ENCODE assay signal across 27 cellular contexts in the genomic region with DNA sequence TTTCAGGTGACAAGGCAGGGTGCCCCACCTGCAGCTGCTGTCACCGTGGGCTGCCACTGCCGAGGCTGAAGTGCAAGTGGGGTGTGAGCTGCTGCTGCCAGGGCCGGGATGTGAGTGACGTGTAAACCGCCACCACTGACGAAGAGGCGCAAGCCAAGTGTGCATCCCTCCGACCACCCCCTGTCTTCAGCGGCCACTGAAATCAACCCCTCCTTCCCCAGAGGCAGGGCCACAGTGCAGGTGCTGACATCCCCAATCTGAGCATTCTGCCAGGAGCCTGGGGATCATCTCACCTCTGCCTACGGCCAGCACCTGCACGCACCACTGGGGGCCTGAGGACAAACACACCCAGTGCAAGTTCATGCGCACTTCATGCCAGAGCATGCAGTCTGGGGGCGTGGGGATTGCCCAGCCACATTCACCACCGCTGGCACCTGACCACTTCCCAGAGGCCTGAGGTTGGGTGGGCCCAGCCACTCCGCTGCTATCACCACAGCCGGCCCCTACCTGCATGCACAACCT.
DNase-seq lines count a peak whose midpoint lies in the region; ATAC-seq and TF ChIP-seq lines count a peak whose summit lies in the region.
"Had no signal": no experiment of that assay in that cellular context is flagged by ENCODE, and none has a peak within 500 bp of the region (broad histone marks: within the 10 kb centered on the region; RNA-seq: fewer than 3 reads in every experiment).

No MANE protein-coding gene starts in this region.

- no peak overlapping the region for H3K27ac ChIP-seq in neural progenitor cell
- H3K27ac ChIP-seq in substantia nigra (ENCODE audit: low read depth, low read length, poor library complexity, severe bottlenecking), result no peak overlapping the region
- H3K27ac ChIP-seq: HL-60, KMS-11, RWPE1 had no signal

- H3K27me3 Mint-ChIP-seq in neural progenitor cell (ENCODE audit: insufficient read depth, low read depth), result peaks cover 13% of the 10 kb centered on the region
- H3K27me3 Mint-ChIP-seq: CD8-positive, alpha-beta memory T cell; IgD-negative memory B cell had no signal

- no peaks in the 10 kb centered on the region for H3K9me3 ChIP-seq in neural progenitor cell (ENCODE audit: low read depth)
- H3K9me3 ChIP-seq: BE2C had no signal

- peaks cover 17% of the 10 kb centered on the region for H3K4me1 Mint-ChIP-seq in neural progenitor cell
- no peaks in the 10 kb centered on the region for H3K4me1 Mint-ChIP-seq in stimulated activated effector memory CD8-positive, alpha-beta T cell treated with anti-CD3 and anti-CD28 coated beads, Interleukin-12 subunit alpha, Interleukin-12 subunit beta, amount 100 ng/mL, for 72 hours
- H3K4me1 Mint-ChIP-seq: CD14-positive monocyte; CD8-positive, alpha-beta memory T cell; IgD-negative memory B cell had no signal

- H3K27ac Mint-ChIP-seq in neural progenitor cell, result peak overlapping the region; percentile 76
- no peak overlapping the region for H3K27ac Mint-ChIP-seq in stimulated activated effector memory CD8-positive, alpha-beta T cell treated with anti-CD3 and anti-CD28 coated beads, Interleukin-12 subunit alpha, Interleukin-12 subunit beta, amount 100 ng/mL, for 72 hours
- H3K27ac Mint-ChIP-seq: CD14-positive monocyte; CD8-positive, alpha-beta memory T cell; IgD-negative memory B cell had no signal

- H3K9ac ChIP-seq in neural progenitor cell, result no peak overlapping the region
- H3K9ac ChIP-seq: KMS-11 had no signal

- H3K4me1 ChIP-seq in neural progenitor cell, result no peaks in the 10 kb centered on the region
- H3K4me1 ChIP-seq: BE2C had no signal

- H3F3A ChIP-seq in neural progenitor cell (ENCODE audit: low read depth), result no peaks in the 10 kb centered on the region

- ATAC-seq in stimulated activated effector memory CD8-positive, alpha-beta T cell treated with anti-CD3 and anti-CD28 coated beads, Interleukin-12 subunit alpha, Interleukin-12 subunit beta, amount 100 ng/mL, for 72 hours, result peak; percentile 32
- ATAC-seq: HCT116 had no signal

- H3K9me3 Mint-ChIP-seq in neural progenitor cell, result peaks cover 4% of the 10 kb centered on the region
- H3K9me3 Mint-ChIP-seq in stimulated activated effector memory CD8-positive, alpha-beta T cell treated with anti-CD3 and anti-CD28 coated beads, Interleukin-12 subunit alpha, Interleukin-12 subunit beta, amount 100 ng/mL, for 72 hours, result no peaks in the 10 kb centered on the region

- no peaks in the 10 kb centered on the region for H3K36me3 ChIP-seq in neural progenitor cell
- H3K36me3 ChIP-seq: BE2C had no signal

- H2AFZ ChIP-seq in neural progenitor cell (replicated peaks), result no peak overlapping the region

- H3K4me3 Mint-ChIP-seq in neural progenitor cell, result no peak overlapping the region
- H3K4me3 Mint-ChIP-seq in stimulated activated effector memory CD8-positive, alpha-beta T cell treated with anti-CD3 and anti-CD28 coated beads, Interleukin-12 subunit alpha, Interleukin-12 subunit beta, amount 100 ng/mL, for 72 hours, result no peak overlapping the region
- H3K4me3 Mint-ChIP-seq: CD14-positive monocyte; CD8-positive, alpha-beta memory T cell; IgD-negative memory B cell had no signal

- H3K36me3 Mint-ChIP-seq in neural progenitor cell, result no peaks in the 10 kb centered on the region
- H3K36me3 Mint-ChIP-seq in stimulated activated effector memory CD8-positive, alpha-beta T cell treated with anti-CD3 and anti-CD28 coated beads, Interleukin-12 subunit alpha, Interleukin-12 subunit beta, amount 100 ng/mL, for 72 hours, result no peaks in the 10 kb centered on the region
- H3K36me3 Mint-ChIP-seq: CD14-positive monocyte, IgD-negative memory B cell had no signal

- DNase-seq in activated CD8-positive, alpha-beta memory T cell treated with anti-CD3 and anti-CD28 coated beads, Interleukin-2, amount 50 U/mL, for 48 hours, result peak; percentile 22
- no peak for DNase-seq in activated CD8-positive, alpha-beta memory T cell treated with anti-CD3 and anti-CD28 coated beads, Interleukin-2, amount 50 U/mL, for 4 hours
- DNase-seq in RPMI8226, result peak; percentile 41
- no peak for DNase-seq in neural progenitor cell (ENCODE audit: low spot score)
- no peak for DNase-seq in stimulated activated effector memory CD8-positive, alpha-beta T cell treated with anti-CD3 and anti-CD28 coated beads, Interleukin-12 subunit alpha, Interleukin-12 subunit beta, amount 100 ng/mL, for 72 hours (ENCODE audit: low spot score in 2 of 2)
- DNase-seq in ureter (ENCODE audit: low spot score), result no peak
- DNase-seq in GM19240 (ENCODE audit: insufficient read length, low spot score), result no peak
- no peak for DNase-seq in substantia nigra (lab: John Stamatoyannopoulos, UW)
- DNase-seq: 8988T; ACHN; BE2C; CD8-positive, alpha-beta memory T cell; DND-41; MM.1S; NCI-H1048; NCI-H1417; NCI-H1694; NCI-H2029 treated with DMSO at 0.1 percent for 48 hours; NCI-H446 treated with DMSO at 0.1 percent for 48 hours; NCI-H526 treated with DMSO at 0.1 percent for 48 hours; SHP77 treated with DMSO at 0.1 percent for 48 hours had no signal

- TF ChIP-seq CTCF in neural progenitor cell (IDR thresholded peaks at IDR 0.05), result no peak

- H3K79me2 ChIP-seq in neural progenitor cell (ENCODE audit: low read depth), result no peaks in the 10 kb centered on the region

- no peak overlapping the region for H3K4me2 ChIP-seq in neural progenitor cell
- H3K4me2 ChIP-seq: KMS-11 had no signal

- H3K4me3 ChIP-seq in neural progenitor cell, result no peak overlapping the region

- no peaks in the 10 kb centered on the region for H4K20me1 ChIP-seq in neural progenitor cell (ENCODE audit: low read depth)

- H3K27me3 ChIP-seq in neural progenitor cell, result no peaks in the 10 kb centered on the region
- H3K27me3 ChIP-seq: BE2C had no signal

Comparison
In these comparisons a context has a peak if more than half of its experiments do, and no peak if none do; other contexts are left out.
1. DNase-seq: peak in activated CD8-positive, alpha-beta memory T cell treated with anti-CD3 and anti-CD28 coated beads, Interleukin-2, amount 50 U/mL, for 48 hours (single experiment) and RPMI8226 (single experiment); none in activated CD8-positive, alpha-beta memory T cell treated with anti-CD3 and anti-CD28 coated beads, Interleukin-2, amount 50 U/mL, for 4 hours (single experiment), neural progenitor cell (single experiment), stimulated activated effector memory CD8-positive, alpha-beta T cell treated with anti-CD3 and anti-CD28 coated beads, Interleukin-12 subunit alpha, Interleukin-12 subunit beta, amount 100 ng/mL, for 72 hours (0 of 2), ureter (single experiment), GM19240 (single experiment) and substantia nigra (0 of 49).